19 cellular contexts compared by ENCODE assay signal in genomic region chr3:47581835-47582234, GRCh38.
"Had no signal": no experiment of that assay in that cellular context is flagged by ENCODE, and none has a peak within 500 bp of the region (broad histone marks: within the 10 kb centered on the region; RNA-seq: fewer than 3 reads in every experiment).

No MANE protein-coding gene starts in this region.

- H3K9me3 ChIP-seq: colonic mucosa, neutrophil, suprapubic skin, thyroid gland, upper lobe of left lung, uterus had no signal

- H3K9me3 Mint-ChIP-seq: naive B cell, nephron had no signal

- DNase-seq: colonic mucosa; dermis blood vessel endothelial cell; foreskin keratinocyte; kidney; left cardiac atrium; left ventricle myocardium superior; mesendoderm; naive B cell; posterior cingulate gyrus; stimulated activated CD4-positive, alpha-beta T cell treated with anti-CD3 and anti-CD28 coated beads, Interleukin-2, amount 100 ng/mL, for 48 hours; stimulated activated naive CD8-positive, alpha-beta T cell treated with anti-CD3 and anti-CD28 coated beads, Interleukin-15, Interleukin-2, amounts not matched to agents 100 U/mL and 50 U/mL, for 24 hours; upper lobe of left lung; uterus had no signal

- H3K4me3 Mint-ChIP-seq: nephron had no signal

- H3K27ac ChIP-seq: colonic mucosa, foreskin keratinocyte, neutrophil, suprapubic skin, thyroid gland, upper lobe of left lung, uterus had no signal

- FAIRE-seq: kidney, small intestine had no signal

- ATAC-seq: foreskin keratinocyte; left cardiac atrium; left ventricle myocardium superior; stimulated activated naive CD8-positive, alpha-beta T cell treated with anti-CD3 and anti-CD28 coated beads, Interleukin-15, Interleukin-2, amounts not matched to agents 100 U/mL and 50 U/mL, for 24 hours had no signal

- H3K36me3 ChIP-seq: colonic mucosa, uterus had no signal

- H3K27ac Mint-ChIP-seq: nephron had no signal

- H3K4me1 Mint-ChIP-seq: naive B cell, nephron had no signal

- H3K4me3 ChIP-seq: colonic mucosa, lung, suprapubic skin, thyroid gland, upper lobe of left lung, uterus had no signal

- H3K27me3 ChIP-seq: thyroid gland had no signal

- H3K4me1 ChIP-seq: foreskin keratinocyte had no signal
